1 cellular context compared by ENCODE assay signal in the genomic region with DNA sequence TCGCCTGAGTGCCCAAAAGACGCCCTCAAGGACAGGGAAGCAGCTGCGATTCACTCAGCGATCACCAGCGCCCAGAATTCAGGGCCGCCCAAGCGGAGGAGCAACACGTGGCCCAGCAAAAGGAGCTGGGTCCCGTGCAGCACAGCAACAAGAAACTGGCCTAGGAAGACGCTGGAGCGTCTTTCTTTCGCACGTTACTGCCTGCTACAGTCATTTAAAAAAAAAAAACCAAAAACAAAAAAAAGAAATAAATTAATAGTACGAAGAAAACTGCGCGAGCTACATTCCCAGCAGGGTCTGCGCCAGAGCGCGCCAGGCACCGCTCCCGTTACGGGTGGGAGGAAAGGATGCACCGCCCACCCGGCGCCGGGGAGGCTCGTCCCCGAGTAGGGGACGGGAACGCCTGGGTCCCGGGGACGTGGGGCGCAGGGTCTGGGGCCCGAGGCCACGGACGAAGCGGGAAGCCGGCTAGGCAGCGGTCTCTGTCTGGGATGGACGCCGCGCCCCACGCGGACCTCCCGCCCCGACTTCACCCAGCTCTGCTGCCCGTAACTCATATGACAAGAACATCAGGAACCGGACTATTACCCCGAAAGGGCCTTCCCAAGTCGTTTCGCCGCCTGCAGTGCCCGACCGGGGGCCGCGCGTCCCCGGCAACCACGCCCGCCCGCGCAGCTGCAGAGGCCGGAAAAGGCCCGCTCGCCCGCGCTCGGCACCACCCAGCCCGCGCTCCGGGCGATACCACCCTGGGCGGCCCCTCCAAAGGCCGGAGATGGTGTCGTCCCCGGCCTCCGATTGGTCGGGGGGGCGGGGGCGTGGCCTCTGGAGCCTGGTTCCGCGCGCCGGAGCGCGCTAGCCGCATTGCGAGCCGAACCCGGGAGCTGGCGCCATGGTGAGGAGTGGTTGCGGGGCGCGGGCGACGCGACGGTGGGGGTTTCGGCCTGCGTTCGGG.
TF ChIP-seq lines count a peak whose summit lies in the region.

Gene NOP56, plus strand, starts transcription at position 861 of the 952 bp plus-strand sequence. Its CDS starts 29 bp downstream, at position 890.

TF ChIP-seq in HepG2, 621 proteins besides CTCF, POLR2A, EP300 and RAD21 (continued from another document and continues in another):
- 0 out of 2 replicates have a peak, but pooled peaks have one; percentile 31 for TF ChIP-seq TFAP4 (IDR thresholded peaks at IDR 0.05; ENCODE audit: borderline replicate concordance, low read depth)
- peak; percentile 90; the same call in 1 of the 2 replicates for TF ChIP-seq ZFP82 (CRISPR knock-in tag; IDR thresholded peaks at IDR 0.05; ENCODE audit: borderline replicate concordance)
- no peak for TF ChIP-seq ZEB1 (IDR thresholded peaks at IDR 0.05; ENCODE audit: insufficient replicate concordance, low read depth)
- TF ChIP-seq SOX13 (IDR thresholded peaks at IDR 0.05) = no peak
- no peak; a peak in 2 of 4 replicates for TF ChIP-seq SOX13 (CRISPR knock-in tag; conservative IDR thresholded peaks at IDR 0.05 in 1 of 2, IDR thresholded peaks at IDR 0.05 in 1 of 2)
- TF ChIP-seq ZNF780A (CRISPR knock-in tag; IDR thresholded peaks at IDR 0.05) = peak; percentile 95
- no peak for TF ChIP-seq PRPF4 (IDR thresholded peaks at IDR 0.05; ENCODE audit: low read depth, low read length, poor library complexity, severe bottlenecking)
- 0 out of 2 replicates have a peak, but pooled peaks have one; percentile 56 for TF ChIP-seq MAF1 (CRISPR knock-in tag; IDR thresholded peaks at IDR 0.05; ENCODE audit: borderline replicate concordance)
- no peak for TF ChIP-seq SNRNP70 (IDR thresholded peaks at IDR 0.05; ENCODE audit: low read depth, low read length)
- TF ChIP-seq MEF2D (CRISPR knock-in tag; IDR thresholded peaks at IDR 0.05) = peak; percentile 73; the same call in 1 of the 2 replicates
- TF ChIP-seq SIX4 (CRISPR knock-in tag; IDR thresholded peaks at IDR 0.05) = peak; percentile 17
- peak; percentile 26; the same call in 1 of the 2 replicates for TF ChIP-seq BCL6 (CRISPR knock-in tag; IDR thresholded peaks at IDR 0.05)
- TF ChIP-seq GMEB1 (CRISPR knock-in tag; IDR thresholded peaks at IDR 0.05; ENCODE audit: borderline replicate concordance) = peak; percentile 71; the same call in 1 of the 2 replicates
- TF ChIP-seq, protein P1, sequence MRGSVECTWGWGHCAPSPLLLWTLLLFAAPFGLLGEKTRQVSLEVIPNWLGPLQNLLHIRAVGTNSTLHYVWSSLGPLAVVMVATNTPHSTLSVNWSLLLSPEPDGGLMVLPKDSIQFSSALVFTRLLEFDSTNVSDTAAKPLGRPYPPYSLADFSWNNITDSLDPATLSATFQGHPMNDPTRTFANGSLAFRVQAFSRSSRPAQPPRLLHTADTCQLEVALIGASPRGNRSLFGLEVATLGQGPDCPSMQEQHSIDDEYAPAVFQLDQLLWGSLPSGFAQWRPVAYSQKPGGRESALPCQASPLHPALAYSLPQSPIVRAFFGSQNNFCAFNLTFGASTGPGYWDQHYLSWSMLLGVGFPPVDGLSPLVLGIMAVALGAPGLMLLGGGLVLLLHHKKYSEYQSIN (CRISPR knock-in tag; IDR thresholded peaks at IDR 0.05; ENCODE audit: borderline replicate concordance) = no peak; the same call in 1 of the 2 replicates
- TF ChIP-seq FIP1L1 (IDR thresholded peaks at IDR 0.05; ENCODE audit: borderline replicate concordance, insufficient read depth, low read depth, low read length) = no peak
- no peak for TF ChIP-seq NFRKB (IDR thresholded peaks at IDR 0.05)
- peak; percentile 100 for TF ChIP-seq ZNF142 (CRISPR knock-in tag; IDR thresholded peaks at IDR 0.05)
- TF ChIP-seq ZNF460 (CRISPR knock-in tag; IDR thresholded peaks at IDR 0.05; ENCODE audit: borderline replicate concordance) = 0 out of 2 replicates have a peak, but pooled peaks have one; percentile 53
- TF ChIP-seq ZNF782 (CRISPR knock-in tag; IDR thresholded peaks at IDR 0.05; ENCODE audit: borderline replicate concordance) = peak; percentile 67; the same call in 1 of the 2 replicates
- TF ChIP-seq ATF2 (CRISPR knock-in tag; IDR thresholded peaks at IDR 0.05) = peak; percentile 40
- peak; percentile 61 for TF ChIP-seq PTBP1 (IDR thresholded peaks at IDR 0.05; ENCODE audit: low read depth, low read length, poor library complexity, severe bottlenecking)
- peak; percentile 93; the same call in 1 of the 2 replicates for TF ChIP-seq ZNF451 (CRISPR knock-in tag; IDR thresholded peaks at IDR 0.05)
- peak; percentile 99; the same call in 1 of the 2 replicates for TF ChIP-seq PAX8 (CRISPR knock-in tag; IDR thresholded peaks at IDR 0.05; ENCODE audit: borderline replicate concordance)
- TF ChIP-seq ZBTB14 (CRISPR knock-in tag; IDR thresholded peaks at IDR 0.05) = peak; percentile 96
- TF ChIP-seq ZC3H13 (CRISPR knock-in tag; IDR thresholded peaks at IDR 0.05) = peak; percentile 98
- TF ChIP-seq ZNF790 (CRISPR knock-in tag; IDR thresholded peaks at IDR 0.05; ENCODE audit: borderline replicate concordance) = peak; percentile 99; the same call in 1 of the 2 replicates
- peak; percentile 85 for TF ChIP-seq ZNF224 (CRISPR knock-in tag; IDR thresholded peaks at IDR 0.05)
- TF ChIP-seq ZNF326 (CRISPR knock-in tag; IDR thresholded peaks at IDR 0.05; ENCODE audit: borderline replicate concordance) = no peak
- TF ChIP-seq E2F1 (CRISPR knock-in tag; IDR thresholded peaks at IDR 0.05) = peak; percentile 98
- TF ChIP-seq RFX5 (IDR thresholded peaks at IDR 0.05; ENCODE audit: low read depth, low read length) = no peak; the same call in 1 of the 2 replicates
- TF ChIP-seq ZNF83 (CRISPR knock-in tag; IDR thresholded peaks at IDR 0.05; ENCODE audit: borderline replicate concordance) = peak; percentile 27; the same call in 1 of the 2 replicates
- TF ChIP-seq, protein P2, sequence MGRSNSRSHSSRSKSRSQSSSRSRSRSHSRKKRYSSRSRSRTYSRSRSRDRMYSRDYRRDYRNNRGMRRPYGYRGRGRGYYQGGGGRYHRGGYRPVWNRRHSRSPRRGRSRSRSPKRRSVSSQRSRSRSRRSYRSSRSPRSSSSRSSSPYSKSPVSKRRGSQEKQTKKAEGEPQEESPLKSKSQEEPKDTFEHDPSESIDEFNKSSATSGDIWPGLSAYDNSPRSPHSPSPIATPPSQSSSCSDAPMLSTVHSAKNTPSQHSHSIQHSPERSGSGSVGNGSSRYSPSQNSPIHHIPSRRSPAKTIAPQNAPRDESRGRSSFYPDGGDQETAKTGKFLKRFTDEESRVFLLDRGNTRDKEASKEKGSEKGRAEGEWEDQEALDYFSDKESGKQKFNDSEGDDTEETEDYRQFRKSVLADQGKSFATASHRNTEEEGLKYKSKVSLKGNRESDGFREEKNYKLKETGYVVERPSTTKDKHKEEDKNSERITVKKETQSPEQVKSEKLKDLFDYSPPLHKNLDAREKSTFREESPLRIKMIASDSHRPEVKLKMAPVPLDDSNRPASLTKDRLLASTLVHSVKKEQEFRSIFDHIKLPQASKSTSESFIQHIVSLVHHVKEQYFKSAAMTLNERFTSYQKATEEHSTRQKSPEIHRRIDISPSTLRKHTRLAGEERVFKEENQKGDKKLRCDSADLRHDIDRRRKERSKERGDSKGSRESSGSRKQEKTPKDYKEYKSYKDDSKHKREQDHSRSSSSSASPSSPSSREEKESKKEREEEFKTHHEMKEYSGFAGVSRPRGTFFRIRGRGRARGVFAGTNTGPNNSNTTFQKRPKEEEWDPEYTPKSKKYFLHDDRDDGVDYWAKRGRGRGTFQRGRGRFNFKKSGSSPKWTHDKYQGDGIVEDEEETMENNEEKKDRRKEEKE (IDR thresholded peaks at IDR 0.05) = no peak
- peak in 1 of 2 experiments; percentile 96; a peak in 2 of 4 replicates for TF ChIP-seq KLF16 (CRISPR knock-in tag; IDR thresholded peaks at IDR 0.05)
- no peak for TF ChIP-seq ZNF382 (CRISPR knock-in tag; IDR thresholded peaks at IDR 0.05; ENCODE audit: borderline replicate concordance)
- TF ChIP-seq ZNF747 (CRISPR knock-in tag; IDR thresholded peaks at IDR 0.05; ENCODE audit: borderline replicate concordance) = peak; percentile 93
- TF ChIP-seq ZNF703 (CRISPR knock-in tag; IDR thresholded peaks at IDR 0.05; ENCODE audit: borderline replicate concordance) = peak; percentile 94; the same call in 1 of the 2 replicates
- TF ChIP-seq RBAK (CRISPR knock-in tag; IDR thresholded peaks at IDR 0.05) = no peak; the same call in 1 of the 2 replicates
- TF ChIP-seq PITX1 (CRISPR knock-in tag; IDR thresholded peaks at IDR 0.05) = peak; percentile 80; the same call in 1 of the 2 replicates
- peak; percentile 97 for TF ChIP-seq SPEN (CRISPR knock-in tag; IDR thresholded peaks at IDR 0.05; ENCODE audit: low read depth)
- peak; percentile 84; the same call in 1 of the 2 replicates for TF ChIP-seq CHCHD3 (CRISPR knock-in tag; IDR thresholded peaks at IDR 0.05)
